Comparison of ENCODE assay signal across 14 cellular contexts in the genomic region with DNA sequence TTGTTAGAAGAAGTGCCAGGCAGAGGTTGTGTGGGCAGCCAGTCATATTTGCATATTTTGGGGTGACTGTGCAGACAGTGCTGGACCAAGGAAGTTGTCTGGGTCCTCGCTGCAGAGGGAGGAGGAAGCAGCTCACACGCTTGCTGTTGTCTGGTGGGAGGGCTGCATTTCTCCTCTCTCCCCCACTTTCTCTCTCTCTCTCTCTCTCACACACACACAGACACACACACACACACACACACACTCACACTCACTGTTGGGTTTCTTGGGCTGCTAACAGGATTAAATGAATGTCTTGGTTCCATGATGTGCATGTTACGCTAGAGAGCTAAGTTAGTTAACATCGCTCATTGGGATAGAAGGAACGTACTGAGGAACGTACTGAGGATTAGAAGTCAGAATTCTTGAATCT.
DNase-seq lines count a peak whose midpoint lies in the region; ATAC-seq and TF ChIP-seq lines count a peak whose summit lies in the region.
"Had no signal": no experiment of that assay in that cellular context is flagged by ENCODE, and none has a peak within 500 bp of the region (broad histone marks: within the 10 kb centered on the region; RNA-seq: fewer than 3 reads in every experiment).

No MANE protein-coding gene starts in this region.

- H3K27ac Mint-ChIP-seq in CD14-positive monocyte = peak overlapping the region in 6 of 7 donors; percentile 27 to 64 (median 56)
- H3K27ac Mint-ChIP-seq in activated CD8-positive, alpha-beta T cell treated with anti-CD3 and anti-CD28 coated beads, Interleukin-2, amount 10 ng/mL, durations not matched to agents 7 days and 5 days = peak overlapping the region; percentile 55

- no peak overlapping the region for H3K27ac ChIP-seq in suprapubic skin
- H3K27ac ChIP-seq: epithelial cell of prostate, tibial nerve had no signal

- no peak for TF ChIP-seq EP300 in suprapubic skin (IDR thresholded peaks at IDR 0.05)

- TF ChIP-seq POLR2A in suprapubic skin (IDR thresholded peaks at IDR 0.05) = no peak

- H3K9me3 ChIP-seq in suprapubic skin = no peaks in the 10 kb centered on the region
- H3K9me3 ChIP-seq: Caco-2, tibial nerve had no signal

- H3K36me3 ChIP-seq in suprapubic skin = peaks cover 19% of the 10 kb centered on the region

- POLR2A ChIA-PET in GM10248 (lab: Yijun Ruan, JAX) = interaction anchor here (0.7 to 0.8 kb wide), 2 partner anchors 11 to 17 kb away, joined by 3 to 4 read pairs; no protein-coding TSS in a partner anchor
- POLR2A ChIA-PET in activated CD8-positive, alpha-beta T cell treated with anti-CD3 and anti-CD28 coated beads, Interleukin-2, amount 10 ng/mL, durations not matched to agents 7 days and 5 days (lab: Charles Lee) = interaction anchor here (0.6 to 0.7 kb wide), 2 partner anchors 15 to 53 kb away, joined by 3 to 4 read pairs; no protein-coding TSS in a partner anchor

- no peaks in the 10 kb centered on the region for H3K27me3 ChIP-seq in suprapubic skin
- H3K27me3 ChIP-seq: hepatocyte, tibial nerve had no signal

- peaks cover 0 to 2% (median 0%) of the 10 kb centered on the region in 3 donors for H3K27me3 Mint-ChIP-seq in CD14-positive monocyte (ENCODE audit: low read depth in 3 of 3)
- no peaks in the 10 kb centered on the region for H3K27me3 Mint-ChIP-seq in activated CD8-positive, alpha-beta T cell treated with anti-CD3 and anti-CD28 coated beads, Interleukin-2, amount 10 ng/mL, durations not matched to agents 7 days and 5 days (ENCODE audit: low read depth)

- CTCF ChIA-PET in GM10248 (lab: Yijun Ruan, JAX) = interaction anchor here (0.9 to 4.2 kb wide), 18 partner anchors 10 to 148 kb away, joined by 3 to 49 read pairs (median 4); a partner anchor contains a TSS
- CTCF ChIA-PET in activated CD8-positive, alpha-beta T cell treated with anti-CD3 and anti-CD28 coated beads, Interleukin-2, amount 10 ng/mL, durations not matched to agents 7 days and 5 days (lab: Charles Lee) = interaction anchor here (0.8 to 3.7 kb wide), 15 partner anchors 10 to 148 kb away, joined by 3 to 21 read pairs (median 8); a partner anchor contains a TSS

- no peak overlapping the region for H3K4me3 Mint-ChIP-seq in CD14-positive monocyte
- H3K4me3 Mint-ChIP-seq in activated CD8-positive, alpha-beta T cell treated with anti-CD3 and anti-CD28 coated beads, Interleukin-2, amount 10 ng/mL, durations not matched to agents 7 days and 5 days = peak overlapping the region; percentile 36

- WGBS in suprapubic skin = 98% methylated on average over 6 of the region's 6 CpGs

- no peak overlapping the region for H3K4me3 ChIP-seq in suprapubic skin
- H3K4me3 ChIP-seq: hepatocyte had no signal

- DNase-seq in CD14-positive monocyte (ENCODE audit: low spot score) (no peak), GM10248 (ENCODE audit: extremely low spot score) (peak; percentile 65), OCI-M1 (lab: John Stamatoyannopoulos, UW) (no peak), UCSD-AML1 (lab: John Stamatoyannopoulos, UW; ENCODE audit: unreplicated experiment) (no peak), suprapubic skin (ENCODE audit: low spot score in 2 of 2) (no peak)
- no peak for DNase-seq in activated CD8-positive, alpha-beta T cell treated with anti-CD3 and anti-CD28 coated beads, Interleukin-2, amount 10 ng/mL, durations not matched to agents 7 days and 5 days
- DNase-seq: Caco-2; central memory CD4-positive, alpha-beta T cell; NCI-H2171 treated with DMSO at 0.1 percent for 48 hours had no signal

- peaks cover 20% of the 10 kb centered on the region for H3K4me1 ChIP-seq in suprapubic skin
- H3K4me1 ChIP-seq: Caco-2 had no signal

- TF ChIP-seq CTCF in CD14-positive monocyte (IDR thresholded peaks at IDR 0.05) = no peak
- no peak for TF ChIP-seq CTCF in GM10248 (IDR thresholded peaks at IDR 0.05; ENCODE audit: control extremely low read depth, extremely low read depth, low read depth, missing control alignments)
- TF ChIP-seq CTCF in suprapubic skin (IDR thresholded peaks at IDR 0.05) = no peak

- peaks cover 31 to 71% of the 10 kb centered on the region in 2 donors for H3K36me3 Mint-ChIP-seq in CD14-positive monocyte
- H3K36me3 Mint-ChIP-seq in activated CD8-positive, alpha-beta T cell treated with anti-CD3 and anti-CD28 coated beads, Interleukin-2, amount 10 ng/mL, durations not matched to agents 7 days and 5 days (ENCODE audit: low read depth) = peaks cover 3% of the 10 kb centered on the region

- intact Hi-C loops in CD14-positive monocyte (cut with micrococcal nuclease) = loop anchor here (5.0 to 10.0 kb wide), 2 partner anchors 123 to 126 kb away; no protein-coding TSS in a partner anchor

- ATAC-seq in GM21619 (IDR thresholded peaks at IDR 0.05; ENCODE audit: unreplicated experiment) = peak; percentile 32
- ATAC-seq in activated CD8-positive, alpha-beta T cell treated with anti-CD3 and anti-CD28 coated beads, Interleukin-2, amount 10 ng/mL, durations not matched to agents 7 days and 5 days = no peak
- no peak for ATAC-seq in GM18873 (IDR thresholded peaks at IDR 0.05; ENCODE audit: low FRiP score, unreplicated experiment)

- H3K9me3 Mint-ChIP-seq in CD14-positive monocyte = peaks cover 0 to 3% (median 0%) of the 10 kb centered on the region in 7 donors
- H3K9me3 Mint-ChIP-seq in activated CD8-positive, alpha-beta T cell treated with anti-CD3 and anti-CD28 coated beads, Interleukin-2, amount 10 ng/mL, durations not matched to agents 7 days and 5 days (ENCODE audit: insufficient read depth) = no peaks in the 10 kb centered on the region

- peaks cover 22% of the 10 kb centered on the region for H3K4me1 Mint-ChIP-seq in CD14-positive monocyte
- peaks cover 24% of the 10 kb centered on the region for H3K4me1 Mint-ChIP-seq in activated CD8-positive, alpha-beta T cell treated with anti-CD3 and anti-CD28 coated beads, Interleukin-2, amount 10 ng/mL, durations not matched to agents 7 days and 5 days (ENCODE audit: low read depth)
